In genomic region chr3:51703026-51703775, GRCh38 we compare ENCODE assay signal across 20 cellular contexts. TPM values are rescaled to one million over a fixed set of nuclear protein-coding genes. Genes with fewer than 3 reads are reported as not detected.
A peak's percentile ranks its signal among the peaks of the same experiment; 100 is the strongest.
DNase-seq lines count a peak whose midpoint lies in the region; ATAC-seq and TF ChIP-seq lines count a peak whose summit lies in the region.
"Had no signal": no experiment of that assay in that cellular context is flagged by ENCODE, and none has a peak within 500 bp of the region (broad histone marks: within the 10 kb centered on the region; RNA-seq: fewer than 3 reads in every experiment).

No MANE protein-coding gene starts in this region.

- no peak overlapping the region for H3K4me3 ChIP-seq in ectodermal cell (ENCODE audit: insufficient read depth, low read depth, low read length)
- H3K4me3 ChIP-seq: GM23248, lung, PC-9, transverse colon had no signal

- peaks cover 13% of the 10 kb centered on the region for H3K27me3 ChIP-seq in ectodermal cell (ENCODE audit: control insufficient read depth, insufficient read depth, low read length, poor library complexity, severe bottlenecking)

- H3K27ac ChIP-seq in ectodermal cell (ENCODE audit: insufficient read depth, low read depth, low read length, poor library complexity, severe bottlenecking), result peak overlapping the region; percentile 40
- H3K27ac ChIP-seq: 22Rv1, GM23248, PC-9, transverse colon had no signal

- no peak for TF ChIP-seq CTCF in GM20000 (IDR thresholded peaks at IDR 0.05; ENCODE audit: extremely low read depth, missing control alignments)

- intact Hi-C loops in posterior vena cava (cut with DNase I), result no loop called here

- ATAC-seq in GM18519 (IDR thresholded peaks at IDR 0.05; ENCODE audit: low FRiP score, unreplicated experiment), result no peak
- ATAC-seq: activated CD4-positive, CD25-positive, alpha-beta regulatory T cell treated with anti-CD3 and anti-CD28 coated beads, Interleukin-2, amount 50 U/mL, for 24 hours; naive thymus-derived CD4-positive, alpha-beta T cell; stimulated activated effector memory CD8-positive, alpha-beta T cell treated with anti-CD3 and anti-CD28 coated beads, Interleukin-12 subunit alpha, Interleukin-12 subunit beta, amount 100 ng/mL, for 72 hours had no signal

- DNase-seq in NCI-H2029 (lab: John Stamatoyannopoulos, UW) (peak; percentile 26), NCI-H2029 treated with DMSO at 0.1 percent for 48 hours (lab: John Stamatoyannopoulos, UW) (no peak), NCI-H187 treated with DMSO at 0.1 percent for 48 hours (lab: John Stamatoyannopoulos, UW) (peak; percentile 25), posterior vena cava (ENCODE audit: low spot score) (peak; percentile 57), anterior cingulate cortex (lab: John Stamatoyannopoulos, UW) (no peak), GM20000 (ENCODE audit: low spot score) (no peak)
- DNase-seq: foreskin fibroblast; GM23248; KBM-7; naive thymus-derived CD4-positive, alpha-beta T cell; NCI-H526; PC-9; transverse colon had no signal

- no peaks in the 10 kb centered on the region for H3K9me3 ChIP-seq in ectodermal cell (ENCODE audit: control insufficient read depth, low read length)
- H3K9me3 ChIP-seq: transverse colon had no signal

- WGBS in ectodermal cell, 2 experiments, result 21 to 24% methylated on average over 6 of the region's 6 CpGs

- no peaks in the 10 kb centered on the region for H3K36me3 ChIP-seq in ectodermal cell (ENCODE audit: control insufficient read depth, insufficient read depth, low read length)

- H3K4me1 ChIP-seq in ectodermal cell (ENCODE audit: control insufficient read depth, insufficient read depth, low read length), result peaks cover 32% of the 10 kb centered on the region

RNA-seq across cellular contexts. Expression of gene GRM2, which starts 3.7 kb away (rescaled TPM):
- polyA plus RNA-seq in ectodermal cell (2013, experiment 1 of 4), result 3.3 TPM
- 3.8 TPM for polyA plus RNA-seq in ectodermal cell (2013, experiment 2 of 4)
- 4.4 TPM for polyA plus RNA-seq in ectodermal cell (2013, experiment 3 of 4)
- polyA plus RNA-seq in ectodermal cell (2013, experiment 4 of 4), result 4.5 TPM
- under 1 TPM; 0.14 to 0.24 TPM for total RNA-seq in posterior vena cava
- total RNA-seq: pulmonary artery endothelial cell had no signal
- polyA plus RNA-seq: GM23248 had no signal

RNA-seq across cellular contexts. Expression of gene TEX264, which starts 32.1 kb away (rescaled TPM):
- polyA plus RNA-seq in ectodermal cell (2013, experiment 1 of 4), result 5.5 TPM
- polyA plus RNA-seq in ectodermal cell (2013, experiment 2 of 4), result 5.8 TPM
- polyA plus RNA-seq in ectodermal cell (2013, experiment 3 of 4), result 4.8 TPM
- polyA plus RNA-seq in ectodermal cell (2013, experiment 4 of 4), result 6.4 TPM
- total RNA-seq in posterior vena cava, result 10 to 100 TPM; 17.8 to 24.8 TPM

Comparison
In these comparisons a context has a peak if more than half of its experiments do, and no peak if none do; other contexts are left out.
1. DNase-seq: peak in NCI-H2029 (single experiment), NCI-H187 treated with DMSO at 0.1 percent for 48 hours (single experiment) and posterior vena cava (single experiment); none in NCI-H2029 treated with DMSO at 0.1 percent for 48 hours (single experiment), anterior cingulate cortex (0 of 58) and GM20000 (single experiment).